ENCODE assay signal across 1 cellular context in genomic region chr20:31568041-31568731, GRCh38.
TF ChIP-seq lines count a peak whose summit lies in the region.

No MANE protein-coding gene starts in this region.

TF ChIP-seq in H1, 55 proteins besides CTCF, POLR2A, EP300 and RAD21:
- TF ChIP-seq JUN (IDR thresholded peaks at IDR 0.05; ENCODE audit: low read depth, low read length): no peak
TF ChIP-seq in H1: peak in this region for 0.
